In genomic region chr9:16681659-16681990, GRCh38 we compare ENCODE assay signal across 15 cellular contexts.
"Had no signal": no experiment of that assay in that cellular context is flagged by ENCODE, and none has a peak within 500 bp of the region (broad histone marks: within the 10 kb centered on the region; RNA-seq: fewer than 3 reads in every experiment).

No MANE protein-coding gene starts in this region.

- H3K36me3 Mint-ChIP-seq: activated naive CD4-positive, alpha-beta T cell treated with anti-CD3 and anti-CD28 coated beads, Interleukin-2, amount 50 U/mL, for 24 hours; natural killer cell had no signal

- H3K27ac ChIP-seq: psoas muscle had no signal

- H3K9me3 Mint-ChIP-seq: activated naive CD4-positive, alpha-beta T cell treated with anti-CD3 and anti-CD28 coated beads, Interleukin-2, amount 50 U/mL, for 24 hours; activated T-cell treated with anti-CD3 and anti-CD28 coated beads, Interleukin-2, amount 50 U/mL, for 24 hours; endodermal cell; natural killer cell had no signal

- H3K27me3 Mint-ChIP-seq: activated naive CD4-positive, alpha-beta T cell treated with anti-CD3 and anti-CD28 coated beads, Interleukin-2, amount 50 U/mL, for 24 hours; activated T-cell treated with anti-CD3 and anti-CD28 coated beads, Interleukin-2, amount 50 U/mL, for 24 hours had no signal

- H3K4me1 Mint-ChIP-seq: activated naive CD4-positive, alpha-beta T cell treated with anti-CD3 and anti-CD28 coated beads, Interleukin-2, amount 50 U/mL, for 24 hours had no signal

- DNase-seq: activated CD4-positive, alpha-beta T cell treated with anti-CD3 and anti-CD28 coated beads, Interleukin-2, amount 50 U/mL, for 1 hour; activated effector memory CD4-positive, alpha-beta T cell treated with Interleukin-2 at 50 U/mL for 16 hours; activated T-cell treated with anti-CD3 and anti-CD28 coated beads, Interleukin-2, amount 50 U/mL, for 24 hours; amygdala; cerebellar nuclear complex; endodermal cell; mammary epithelial cell; natural killer cell; occipital lobe; psoas muscle; stimulated activated CD4-positive, alpha-beta T cell treated with anti-CD3 and anti-CD28 coated beads, Interleukin-12 subunit alpha, Interleukin-12 subunit beta, amount 100 ng/mL, for 4 hours; stimulated activated naive CD4-positive, alpha-beta T cell treated with Interleukin-2 at 50 U/mL for 16 hours had no signal

- H3K4me3 Mint-ChIP-seq: activated naive CD4-positive, alpha-beta T cell treated with anti-CD3 and anti-CD28 coated beads, Interleukin-2, amount 50 U/mL, for 24 hours; activated T-cell treated with anti-CD3 and anti-CD28 coated beads, Interleukin-2, amount 50 U/mL, for 24 hours; endodermal cell; natural killer cell; T-helper 2 cell treated with Interferon-gamma antibody and Interleukin-4, amounts not matched to agents 5 μg/mL and 100 μg/mL, for 36 hours had no signal

- H3K4me3 ChIP-seq: psoas muscle had no signal

- H3K27ac Mint-ChIP-seq: activated naive CD4-positive, alpha-beta T cell treated with anti-CD3 and anti-CD28 coated beads, Interleukin-2, amount 50 U/mL, for 24 hours; activated T-cell treated with anti-CD3 and anti-CD28 coated beads, Interleukin-2, amount 50 U/mL, for 24 hours; endodermal cell; natural killer cell; T-helper 2 cell treated with Interferon-gamma antibody and Interleukin-4, amounts not matched to agents 5 μg/mL and 100 μg/mL, for 36 hours had no signal

- H3K9me3 ChIP-seq: psoas muscle had no signal

- ATAC-seq: left lobe of liver, natural killer cell, psoas muscle had no signal
